ENCODE assay signal across 8 cellular contexts in the genomic region with DNA sequence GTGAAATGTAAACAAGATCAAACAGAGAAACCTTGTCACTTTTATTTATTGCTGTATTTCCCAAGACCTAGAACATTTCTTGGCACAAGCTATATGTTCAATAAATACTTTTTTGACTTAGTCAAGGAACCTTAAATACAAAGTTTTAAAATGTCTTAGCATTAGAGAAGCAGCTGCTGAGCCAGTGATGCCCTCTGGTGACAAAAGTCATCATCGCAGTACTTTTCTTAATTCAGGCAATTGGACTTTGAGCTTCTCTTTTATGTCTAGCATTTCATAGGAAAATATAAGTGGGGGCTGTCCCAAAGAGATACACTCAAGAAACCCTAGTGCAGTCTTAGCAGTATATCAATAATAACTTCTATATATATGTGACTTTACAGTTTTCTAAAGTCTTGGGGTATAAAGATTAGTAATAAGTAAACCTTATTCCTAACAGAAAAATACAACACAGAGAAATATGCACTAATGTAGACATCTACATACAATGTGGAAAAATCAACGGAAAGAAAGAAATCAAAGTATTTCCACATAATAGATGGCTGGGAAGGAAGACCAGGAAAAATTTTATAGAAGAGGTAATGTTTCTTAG.
DNase-seq lines count a peak whose midpoint lies in the region; ATAC-seq and TF ChIP-seq lines count a peak whose summit lies in the region.

No MANE protein-coding gene starts in this region.

- no peaks in the 10 kb centered on the region for H3K9me3 Mint-ChIP-seq in CD8-positive, alpha-beta memory T cell
- H3K9me3 Mint-ChIP-seq in activated CD8-positive, alpha-beta T cell treated with anti-CD3 and anti-CD28 coated beads, Interleukin-2, amount 10 ng/mL, durations not matched to agents 7 days and 5 days (ENCODE audit: insufficient read depth): no peaks in the 10 kb centered on the region
- H3K9me3 Mint-ChIP-seq in glutamatergic neuron (ENCODE audit: unreplicated experiment): no peaks in the 10 kb centered on the region

- DNase-seq in CD8-positive, alpha-beta memory T cell: peak; percentile 24 to 61 (median 31)
- DNase-seq in activated CD8-positive, alpha-beta T cell treated with anti-CD3 and anti-CD28 coated beads, Interleukin-2, amount 10 ng/mL, durations not matched to agents 7 days and 5 days: peak; percentile 66
- DNase-seq in glutamatergic neuron (no peak), DMS153 treated with DMSO at 0.1 percent for 48 hours (lab: John Stamatoyannopoulos, UW; ENCODE audit: unreplicated experiment) (no peak), NCI-H446 treated with DMSO at 0.1 percent for 48 hours (lab: John Stamatoyannopoulos, UW) (no peak)
- DNase-seq in stimulated activated CD4-positive, alpha-beta T cell treated with anti-CD3 and anti-CD28 coated beads, Interleukin-4, amount 100 ng/mL, for 24 hours: peak; percentile 61

- POLR2A ChIA-PET in CD8-positive, alpha-beta memory T cell (lab: Charles Lee): no interaction called here
- POLR2A ChIA-PET in activated CD8-positive, alpha-beta T cell treated with anti-CD3 and anti-CD28 coated beads, Interleukin-2, amount 10 ng/mL, durations not matched to agents 7 days and 5 days (lab: Charles Lee): interaction anchor here (1.8 kb wide), 1 partner anchor 156 kb away, joined by 4 read pairs; a partner anchor contains a TSS

- no peak overlapping the region for H3K27ac Mint-ChIP-seq in CD8-positive, alpha-beta memory T cell
- H3K27ac Mint-ChIP-seq in activated CD8-positive, alpha-beta T cell treated with anti-CD3 and anti-CD28 coated beads, Interleukin-2, amount 10 ng/mL, durations not matched to agents 7 days and 5 days: no peak overlapping the region
- H3K27ac Mint-ChIP-seq in glutamatergic neuron (ENCODE audit: unreplicated experiment): no peak overlapping the region

- H3K27me3 Mint-ChIP-seq in CD8-positive, alpha-beta memory T cell: no peaks in the 10 kb centered on the region
- peaks cover 15% of the 10 kb centered on the region for H3K27me3 Mint-ChIP-seq in activated CD8-positive, alpha-beta T cell treated with anti-CD3 and anti-CD28 coated beads, Interleukin-2, amount 10 ng/mL, durations not matched to agents 7 days and 5 days (ENCODE audit: low read depth)
- H3K27me3 Mint-ChIP-seq in glutamatergic neuron (ENCODE audit: unreplicated experiment): no peaks in the 10 kb centered on the region

- H3K4me3 ChIP-seq in CD8-positive, alpha-beta memory T cell (ENCODE audit: low read length): no peak overlapping the region

- H3K27me3 ChIP-seq in CD8-positive, alpha-beta memory T cell (ENCODE audit: insufficient read depth, low read length, poor library complexity, severe bottlenecking): no peaks in the 10 kb centered on the region

- no peak overlapping the region for H3K27ac ChIP-seq in CD8-positive, alpha-beta memory T cell (ENCODE audit: low read depth, low read length)

- H3K4me1 ChIP-seq in CD8-positive, alpha-beta memory T cell (ENCODE audit: insufficient read depth, low read length): peaks cover 2% of the 10 kb centered on the region

- ATAC-seq in GM19397 (IDR thresholded peaks at IDR 0.05; ENCODE audit: unreplicated experiment): peak; percentile 70
- ATAC-seq in activated CD8-positive, alpha-beta T cell treated with anti-CD3 and anti-CD28 coated beads, Interleukin-2, amount 10 ng/mL, durations not matched to agents 7 days and 5 days: peak; percentile 51

- no peak overlapping the region for H3K4me3 Mint-ChIP-seq in CD8-positive, alpha-beta memory T cell
- no peak overlapping the region for H3K4me3 Mint-ChIP-seq in activated CD8-positive, alpha-beta T cell treated with anti-CD3 and anti-CD28 coated beads, Interleukin-2, amount 10 ng/mL, durations not matched to agents 7 days and 5 days
- no peak overlapping the region for H3K4me3 Mint-ChIP-seq in glutamatergic neuron (ENCODE audit: unreplicated experiment)

- no peaks in the 10 kb centered on the region for H3K36me3 Mint-ChIP-seq in CD8-positive, alpha-beta memory T cell
- H3K36me3 Mint-ChIP-seq in activated CD8-positive, alpha-beta T cell treated with anti-CD3 and anti-CD28 coated beads, Interleukin-2, amount 10 ng/mL, durations not matched to agents 7 days and 5 days (ENCODE audit: low read depth): no peaks in the 10 kb centered on the region
- H3K36me3 Mint-ChIP-seq in glutamatergic neuron (ENCODE audit: unreplicated experiment): no peaks in the 10 kb centered on the region

- H3K9me3 ChIP-seq in CD8-positive, alpha-beta memory T cell (ENCODE audit: low read length): no peaks in the 10 kb centered on the region

- H3K36me3 ChIP-seq in CD8-positive, alpha-beta memory T cell (ENCODE audit: insufficient read depth, low read length): no peaks in the 10 kb centered on the region

- TF ChIP-seq CTCF in LNCAP (IDR thresholded peaks at IDR 0.05) (peak; percentile 92), glutamatergic neuron (IDR thresholded peaks at IDR 0.05; ENCODE audit: partially characterized antibody, unreplicated experiment) (peak; percentile 61)

- H3K4me1 Mint-ChIP-seq in CD8-positive, alpha-beta memory T cell: peaks cover 0 to 7% (median 6%) of the 10 kb centered on the region in 3 donors
- no peaks in the 10 kb centered on the region for H3K4me1 Mint-ChIP-seq in activated CD8-positive, alpha-beta T cell treated with anti-CD3 and anti-CD28 coated beads, Interleukin-2, amount 10 ng/mL, durations not matched to agents 7 days and 5 days (ENCODE audit: low read depth)
- peaks cover 2% of the 10 kb centered on the region for H3K4me1 Mint-ChIP-seq in glutamatergic neuron (ENCODE audit: low read depth, unreplicated experiment)

- CTCF ChIA-PET in CD8-positive, alpha-beta memory T cell (lab: Charles Lee): interaction anchor here (0.6 to 3.6 kb wide), 34 partner anchors 9 to 311 kb away, joined by 3 to 40 read pairs (median 4); a partner anchor contains a TSS
- CTCF ChIA-PET in activated CD8-positive, alpha-beta T cell treated with anti-CD3 and anti-CD28 coated beads, Interleukin-2, amount 10 ng/mL, durations not matched to agents 7 days and 5 days (lab: Charles Lee): interaction anchor here (0.6 to 4.5 kb wide), 71 partner anchors 9 to 1058 kb away, joined by 3 to 123 read pairs (median 4); a partner anchor contains a TSS

Comparison
In these comparisons a context has a peak if more than half of its experiments do, and no peak if none do; other contexts are left out.
1. DNase-seq: peak in CD8-positive, alpha-beta memory T cell (5 of 5), activated CD8-positive, alpha-beta T cell treated with anti-CD3 and anti-CD28 coated beads, Interleukin-2, amount 10 ng/mL, durations not matched to agents 7 days and 5 days (single experiment) and stimulated activated CD4-positive, alpha-beta T cell treated with anti-CD3 and anti-CD28 coated beads, Interleukin-4, amount 100 ng/mL, for 24 hours (single experiment); none in glutamatergic neuron (single experiment), DMS153 treated with DMSO at 0.1 percent for 48 hours (single experiment) and NCI-H446 treated with DMSO at 0.1 percent for 48 hours (single experiment).